ENCODE assay signal across 25 cellular contexts in genomic region chr5:81117566-81117965, GRCh38.
"Had no signal": no experiment of that assay in that cellular context is flagged by ENCODE, and none has a peak within 500 bp of the region (broad histone marks: within the 10 kb centered on the region; RNA-seq: fewer than 3 reads in every experiment).

No MANE protein-coding gene starts in this region.

- ATAC-seq: effector memory CD8-positive, alpha-beta T cell; esophagus mucosa; foreskin keratinocyte; gastrocnemius medialis; gastroesophageal sphincter; heart left ventricle; heart right ventricle had no signal

- H3K27me3 Mint-ChIP-seq: effector memory CD8-positive, alpha-beta T cell had no signal

- H3K4me3 ChIP-seq: colonic mucosa, coronary artery, dorsolateral prefrontal cortex, esophagus muscularis mucosa, esophagus squamous epithelium, gastrocnemius medialis, gastroesophageal sphincter, heart left ventricle, heart right ventricle had no signal

- H3K27me3 ChIP-seq: colonic mucosa, dorsolateral prefrontal cortex, esophagus muscularis mucosa, esophagus squamous epithelium, gastrocnemius medialis, gastroesophageal sphincter, heart left ventricle, heart right ventricle had no signal

- H3K27ac Mint-ChIP-seq: dendritic cell treated with granulocyte-macrophage colony-stimulating factor and Interleukin-4, amounts not matched to agents 40 ng/mL and 50 ng/mL, for 4 days; effector memory CD8-positive, alpha-beta T cell; endodermal cell had no signal

- H3K9me3 Mint-ChIP-seq: dendritic cell treated with granulocyte-macrophage colony-stimulating factor and Interleukin-4, amounts not matched to agents 40 ng/mL and 50 ng/mL, for 4 days; effector memory CD8-positive, alpha-beta T cell; endodermal cell had no signal

- H3K36me3 ChIP-seq: colonic mucosa, gastrocnemius medialis, gastroesophageal sphincter had no signal

- H3K4me3 Mint-ChIP-seq: dendritic cell treated with granulocyte-macrophage colony-stimulating factor and Interleukin-4, amounts not matched to agents 40 ng/mL and 50 ng/mL, for 4 days; effector memory CD8-positive, alpha-beta T cell; endodermal cell had no signal

- H3K4me1 ChIP-seq: colonic mucosa, esophagus muscularis mucosa, esophagus squamous epithelium, foreskin keratinocyte, gastrocnemius medialis, gastroesophageal sphincter had no signal

- DNase-seq: colonic mucosa; cortex of kidney; dermis blood vessel endothelial cell; dorsolateral prefrontal cortex; effector CD4-positive, alpha-beta T cell; effector CD8-positive, alpha-beta T cell; effector memory CD4-positive, alpha-beta T cell; effector memory CD8-positive, alpha-beta T cell; endodermal cell; erythroblast; esophagus squamous epithelium; foreskin fibroblast; foreskin keratinocyte; foreskin melanocyte; gastrocnemius medialis; glutamatergic neuron; head of caudate nucleus; heart left ventricle; heart right ventricle had no signal

- H3K27ac ChIP-seq: colonic mucosa, coronary artery, epithelial cell of prostate, esophagus muscularis mucosa, esophagus squamous epithelium, foreskin keratinocyte, gastrocnemius medialis, gastroesophageal sphincter, heart left ventricle, heart right ventricle had no signal

- H3K9me3 ChIP-seq: colonic mucosa, esophagus muscularis mucosa, esophagus squamous epithelium, gastrocnemius medialis, gastroesophageal sphincter, heart left ventricle, heart right ventricle had no signal
